27 cellular contexts compared by ENCODE assay signal in genomic region chr3:172051310-172051956, GRCh38.
"Had no signal": no experiment of that assay in that cellular context is flagged by ENCODE, and none has a peak within 500 bp of the region (broad histone marks: within the 10 kb centered on the region; RNA-seq: fewer than 3 reads in every experiment).

No MANE protein-coding gene starts in this region.

- DNase-seq: activated CD4-positive, alpha-beta memory T cell treated with anti-CD3 and anti-CD28 coated beads for 36 hours; activated CD4-positive, alpha-beta T cell treated with anti-CD3 and anti-CD28 coated beads for 36 hours; activated CD4-positive, alpha-beta T cell treated with anti-CD3 and anti-CD28 coated beads, Interleukin-2, amount 10 ng/mL, durations not matched to agents 24 days and 14 days; activated CD4-positive, CD25-positive, alpha-beta regulatory T cell; activated CD4-positive, CD25-positive, alpha-beta regulatory T cell treated with anti-CD3 and anti-CD28 coated beads, Interleukin-2, amount 50 U/mL, for 72 hours; activated CD8-positive, alpha-beta memory T cell treated with anti-CD3 and anti-CD28 coated beads, Interleukin-2, amount 50 U/mL, for 48 hours; activated effector memory CD4-positive, alpha-beta T cell treated with anti-CD3 and anti-CD28 coated beads, Interleukin-2, amount 50 U/mL, for 16 hours; activated naive CD4-positive, alpha-beta T cell treated with anti-CD3 and anti-CD28 coated beads for 36 hours; activated naive CD8-positive, alpha-beta T cell treated with anti-CD3 and anti-CD28 coated beads for 36 hours; activated naive CD8-positive, alpha-beta T cell treated with anti-CD3 and anti-CD28 coated beads, Interleukin-2, amount 50 U/mL, for 24 hours; activated T-cell treated with anti-CD3 and anti-CD28 coated beads for 4 hours; activated T-cell treated with anti-CD3 and anti-CD28 coated beads, Interleukin-2, amount 50 U/mL, for 24 hours; brain microvascular endothelial cell; cortex of kidney; dermis blood vessel endothelial cell; effector CD4-positive, alpha-beta T cell; effector memory CD8-positive, alpha-beta T cell; erythroblast; foreskin keratinocyte; gastrocnemius medialis; glutamatergic neuron; heart left ventricle; T-helper 2 cell had no signal

- ATAC-seq: activated CD4-positive, alpha-beta T cell treated with anti-CD3 and anti-CD28 coated beads for 36 hours; activated naive CD8-positive, alpha-beta T cell treated with anti-CD3 and anti-CD28 coated beads, Interleukin-2, amount 50 U/mL, for 24 hours; effector memory CD8-positive, alpha-beta T cell; foreskin keratinocyte; gastrocnemius medialis; heart left ventricle had no signal

- H3K9me3 ChIP-seq: esophagus muscularis mucosa, gastrocnemius medialis, heart left ventricle had no signal

- H3K27me3 ChIP-seq: brain microvascular endothelial cell, esophagus muscularis mucosa, foreskin keratinocyte, gastrocnemius medialis, heart left ventricle had no signal

- FAIRE-seq: astrocyte, bronchial epithelial cell, colon had no signal

- H3K4me3 ChIP-seq: esophagus muscularis mucosa, gastrocnemius medialis, heart left ventricle had no signal

- H3K27ac ChIP-seq: brain microvascular endothelial cell, esophagus muscularis mucosa, foreskin keratinocyte, gastrocnemius medialis had no signal
